25 cellular contexts compared by ENCODE assay signal in the genomic region with DNA sequence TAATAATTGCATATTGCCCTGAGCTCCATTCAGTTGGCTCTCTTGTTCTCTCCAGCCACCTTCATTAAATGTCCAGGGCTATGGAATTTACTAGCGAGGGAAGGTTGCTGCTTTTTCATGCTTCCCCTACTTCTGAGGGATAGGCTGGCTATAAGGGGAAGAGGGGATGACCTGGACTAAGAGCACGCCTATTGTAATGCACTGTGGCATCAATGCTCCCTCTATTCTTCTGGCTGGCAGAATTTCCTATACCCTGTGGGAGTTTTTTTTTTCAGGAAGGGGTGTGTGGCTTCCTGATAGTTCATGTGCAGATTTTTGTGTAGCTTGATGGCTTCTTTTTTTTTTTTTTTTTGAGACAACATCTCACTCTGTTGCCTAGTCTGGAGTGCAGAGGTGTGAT.
"Had no signal": no experiment of that assay in that cellular context is flagged by ENCODE, and none has a peak within 500 bp of the region (broad histone marks: within the 10 kb centered on the region; RNA-seq: fewer than 3 reads in every experiment).

No MANE protein-coding gene starts in this region.

- H3K9me3 ChIP-seq: adrenal gland, body of pancreas, breast epithelium, MG63, Peyer's patch, SJSA1 had no signal

- H3K36me3 ChIP-seq: adrenal gland, breast epithelium, WERI-Rb-1 had no signal

- H3K27ac ChIP-seq: body of pancreas, breast epithelium, Peyer's patch, SJSA1, WERI-Rb-1 had no signal

- H3K4me1 ChIP-seq: breast epithelium, Peyer's patch had no signal

- DNase-seq: activated CD4-positive, alpha-beta T cell treated with anti-CD3 and anti-CD28 coated beads, Interleukin-2, amount 10 ng/mL, durations not matched to agents 24 days and 14 days; activated CD4-positive, alpha-beta T cell treated with anti-CD3 and anti-CD28 coated beads, Interleukin-2, amount 50 U/mL, for 4 hours; activated CD8-positive, alpha-beta T cell treated with anti-CD3 and anti-CD28 coated beads for 36 hours; activated gamma-delta T cell treated with Interleukin-2 at 50 U/mL for 16 hours; activated naive CD4-positive, alpha-beta T cell treated with anti-CD3 and anti-CD28 coated beads for 36 hours; activated T-cell treated with anti-CD3 and anti-CD28 coated beads, Interleukin-2, amount 50 U/mL, for 24 hours; adrenal gland; body of pancreas; Kasumi-1; MG63; NCI-H1092; NCI-H1436 treated with DMSO at 0.1 percent for 48 hours; NCI-H1694 treated with DMSO at 0.1 percent for 48 hours; NCI-H2029; NCI-H345; NCI-H524 treated with DMSO at 0.1 percent for 48 hours; PC-3; Peyer's patch; RPMI8226; SHP77 treated with DMSO at 0.1 percent for 48 hours; T1000; WERI-Rb-1 had no signal

- H3K27me3 ChIP-seq: adrenal gland, body of pancreas, breast epithelium, MG63, Peyer's patch, SJSA1 had no signal

- H3K4me3 ChIP-seq: adrenal gland, body of pancreas, breast epithelium, MG63, Peyer's patch, SJSA1 had no signal

- ATAC-seq: activated CD8-positive, alpha-beta T cell treated with anti-CD3 and anti-CD28 coated beads for 36 hours; activated naive CD4-positive, alpha-beta T cell treated with anti-CD3 and anti-CD28 coated beads, Interleukin-2, amount 50 U/mL, for 72 hours; body of pancreas; PC-3 had no signal
